ENCODE assay signal across 8 cellular contexts in the genomic region with DNA sequence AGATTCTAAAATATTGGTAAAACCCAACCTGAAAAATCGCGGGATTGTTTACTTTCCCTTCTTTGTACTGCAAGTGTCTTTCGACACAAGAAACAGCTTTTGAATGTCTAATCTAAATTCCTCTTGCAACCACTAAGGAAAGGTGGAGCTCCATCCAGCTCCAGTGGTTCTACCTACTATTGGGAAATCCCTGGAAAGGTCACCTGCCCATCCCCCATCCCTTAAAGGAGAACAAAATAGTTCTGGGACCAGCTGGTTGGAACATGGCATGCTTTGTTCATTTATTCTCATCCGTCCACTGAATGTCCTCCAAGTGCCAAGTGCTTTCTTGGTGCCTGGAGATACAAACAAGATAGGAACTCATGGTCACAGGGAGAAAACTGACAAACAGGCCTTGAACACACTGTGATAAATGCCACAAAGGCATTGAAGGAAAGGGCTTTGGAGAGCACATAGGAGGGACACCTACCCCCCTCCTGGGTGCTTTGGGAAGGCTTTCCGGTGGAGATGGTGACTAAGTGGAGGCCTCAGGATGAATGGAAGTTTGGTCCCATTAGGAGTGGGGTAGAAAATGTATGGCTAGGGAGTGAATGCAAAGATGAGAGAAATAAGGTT. TPM values are rescaled to one million over a fixed set of nuclear protein-coding genes. Genes with fewer than 3 reads are reported as not detected.
DNase-seq lines count a peak whose midpoint lies in the region; ATAC-seq lines count a peak whose summit lies in the region.

No MANE protein-coding gene starts in this region.

- CTCF ChIA-PET in activated CD4-positive, alpha-beta T cell treated with anti-CD3 and anti-CD28 coated beads, Interleukin-2, amount 10 ng/mL, durations not matched to agents 7 days and 5 days (lab: Charles Lee): interaction anchor here (2.2 kb wide), 1 partner anchor 11 kb away, joined by 7 read pairs; no protein-coding TSS in a partner anchor
- CTCF ChIA-PET in activated CD4-positive, alpha-beta memory T cell treated with anti-CD3 and anti-CD28 coated beads, Interleukin-2, amount 10 ng/mL, durations not matched to agents 7 days and 5 days (lab: Charles Lee): interaction anchor here (0.6 to 8.0 kb wide), 4 partner anchors 10 to 380 kb away, joined by 3 to 94 read pairs (median 4); no protein-coding TSS in a partner anchor

- POLR2A ChIA-PET in activated CD4-positive, alpha-beta T cell treated with anti-CD3 and anti-CD28 coated beads, Interleukin-2, amount 10 ng/mL, durations not matched to agents 7 days and 5 days (lab: Charles Lee): no interaction called here
- POLR2A ChIA-PET in activated CD4-positive, alpha-beta memory T cell treated with anti-CD3 and anti-CD28 coated beads, Interleukin-2, amount 10 ng/mL, durations not matched to agents 7 days and 5 days (lab: Charles Lee): interaction anchor here (4.7 to 5.9 kb wide), 2 partner anchors 154 to 159 kb away, joined by 75 to 101 read pairs; no protein-coding TSS in a partner anchor

- peaks cover 26% of the 10 kb centered on the region for H3K4me1 Mint-ChIP-seq in activated CD4-positive, alpha-beta T cell treated with anti-CD3 and anti-CD28 coated beads, Interleukin-2, amount 10 ng/mL, durations not matched to agents 7 days and 5 days
- peaks cover 32% of the 10 kb centered on the region for H3K4me1 Mint-ChIP-seq in activated CD4-positive, alpha-beta memory T cell treated with anti-CD3 and anti-CD28 coated beads, Interleukin-2, amount 10 ng/mL, durations not matched to agents 7 days and 5 days
- H3K4me1 Mint-ChIP-seq in immature natural killer cell: peaks cover 30 to 52% of the 10 kb centered on the region in 2 donors
- H3K4me1 Mint-ChIP-seq in stimulated activated naive CD8-positive, alpha-beta T cell treated with anti-CD3 and anti-CD28 coated beads, Interleukin-15, amount 100 ng/mL, for 72 hours: peaks cover 19% of the 10 kb centered on the region

- no peaks in the 10 kb centered on the region for H3K27me3 Mint-ChIP-seq in activated CD4-positive, alpha-beta T cell treated with anti-CD3 and anti-CD28 coated beads, Interleukin-2, amount 10 ng/mL, durations not matched to agents 7 days and 5 days
- H3K27me3 Mint-ChIP-seq in activated CD4-positive, alpha-beta memory T cell treated with anti-CD3 and anti-CD28 coated beads, Interleukin-2, amount 10 ng/mL, durations not matched to agents 7 days and 5 days: no peaks in the 10 kb centered on the region
- H3K27me3 Mint-ChIP-seq in immature natural killer cell (ENCODE audit: low read depth in 3 of 3): peaks cover 11 to 22% (median 14%) of the 10 kb centered on the region in 3 donors
- H3K27me3 Mint-ChIP-seq in stimulated activated naive CD8-positive, alpha-beta T cell treated with anti-CD3 and anti-CD28 coated beads, Interleukin-15, amount 100 ng/mL, for 72 hours: no peaks in the 10 kb centered on the region

- peak overlapping the region; percentile 93 for H3K4me3 Mint-ChIP-seq in activated CD4-positive, alpha-beta T cell treated with anti-CD3 and anti-CD28 coated beads, Interleukin-2, amount 10 ng/mL, durations not matched to agents 7 days and 5 days
- no peak overlapping the region for H3K4me3 Mint-ChIP-seq in activated CD4-positive, alpha-beta memory T cell treated with anti-CD3 and anti-CD28 coated beads, Interleukin-2, amount 10 ng/mL, durations not matched to agents 7 days and 5 days
- H3K4me3 Mint-ChIP-seq in immature natural killer cell: peak overlapping the region; percentile 9 to 99 (median 98)
- peak overlapping the region; percentile 92 to 96 for H3K4me3 Mint-ChIP-seq in stimulated activated naive CD8-positive, alpha-beta T cell treated with anti-CD3 and anti-CD28 coated beads, Interleukin-15, amount 100 ng/mL, for 72 hours

- peaks cover 25% of the 10 kb centered on the region for H3K36me3 Mint-ChIP-seq in activated CD4-positive, alpha-beta T cell treated with anti-CD3 and anti-CD28 coated beads, Interleukin-2, amount 10 ng/mL, durations not matched to agents 7 days and 5 days (ENCODE audit: low read depth)
- H3K36me3 Mint-ChIP-seq in activated CD4-positive, alpha-beta memory T cell treated with anti-CD3 and anti-CD28 coated beads, Interleukin-2, amount 10 ng/mL, durations not matched to agents 7 days and 5 days (ENCODE audit: low read depth): peaks cover 25% of the 10 kb centered on the region
- peaks cover 0 to 4% (median 0%) of the 10 kb centered on the region in 3 donors for H3K36me3 Mint-ChIP-seq in immature natural killer cell

- ATAC-seq in stimulated activated naive CD8-positive, alpha-beta T cell treated with anti-CD3 and anti-CD28 coated beads, Interleukin-15, amount 100 ng/mL, for 72 hours: no peak
- ATAC-seq in GM21717 (IDR thresholded peaks at IDR 0.05; ENCODE audit: unreplicated experiment) (no peak), HG03196 (IDR thresholded peaks at IDR 0.05; ENCODE audit: unreplicated experiment) (no peak)

- H3K9me3 Mint-ChIP-seq in activated CD4-positive, alpha-beta T cell treated with anti-CD3 and anti-CD28 coated beads, Interleukin-2, amount 10 ng/mL, durations not matched to agents 7 days and 5 days: no peaks in the 10 kb centered on the region
- no peaks in the 10 kb centered on the region for H3K9me3 Mint-ChIP-seq in activated CD4-positive, alpha-beta memory T cell treated with anti-CD3 and anti-CD28 coated beads, Interleukin-2, amount 10 ng/mL, durations not matched to agents 7 days and 5 days
- H3K9me3 Mint-ChIP-seq in immature natural killer cell: no peaks in the 10 kb centered on the region
- no peaks in the 10 kb centered on the region for H3K9me3 Mint-ChIP-seq in stimulated activated naive CD8-positive, alpha-beta T cell treated with anti-CD3 and anti-CD28 coated beads, Interleukin-15, amount 100 ng/mL, for 72 hours

- DNase-seq in activated CD4-positive, alpha-beta T cell treated with anti-CD3 and anti-CD28 coated beads, Interleukin-2, amount 10 ng/mL, durations not matched to agents 7 days and 5 days: no peak
- no peak for DNase-seq in activated CD4-positive, alpha-beta T cell treated with anti-CD3 and anti-CD28 coated beads for 4 hours
- no peak for DNase-seq in activated CD4-positive, alpha-beta memory T cell treated with anti-CD3 and anti-CD28 coated beads, Interleukin-2, amount 10 ng/mL, durations not matched to agents 7 days and 5 days
- no peak for DNase-seq in immature natural killer cell
- no peak for DNase-seq in stimulated activated naive CD8-positive, alpha-beta T cell treated with anti-CD3 and anti-CD28 coated beads, Interleukin-15, amount 100 ng/mL, for 72 hours
- no peak for DNase-seq in activated CD4-positive, alpha-beta T cell treated with anti-CD3 and anti-CD28 coated beads, Interleukin-2, amount 50 U/mL, for 48 hours

- peak overlapping the region; percentile 99 for H3K27ac Mint-ChIP-seq in activated CD4-positive, alpha-beta T cell treated with anti-CD3 and anti-CD28 coated beads, Interleukin-2, amount 10 ng/mL, durations not matched to agents 7 days and 5 days
- H3K27ac Mint-ChIP-seq in activated CD4-positive, alpha-beta memory T cell treated with anti-CD3 and anti-CD28 coated beads, Interleukin-2, amount 10 ng/mL, durations not matched to agents 7 days and 5 days: peak overlapping the region; percentile 90
- peak overlapping the region in 4 of 6 donors; percentile 90 to 97 (median 92) for H3K27ac Mint-ChIP-seq in immature natural killer cell
- H3K27ac Mint-ChIP-seq in stimulated activated naive CD8-positive, alpha-beta T cell treated with anti-CD3 and anti-CD28 coated beads, Interleukin-15, amount 100 ng/mL, for 72 hours: no peak overlapping the region

RNA-seq across cellular contexts. Expression of gene CITED2, which starts 2.3 kb away (rescaled TPM):
- 10 to 100 TPM; 65.0 to 76.7 TPM for total RNA-seq in activated CD4-positive, alpha-beta T cell treated with anti-CD3 and anti-CD28 coated beads, Interleukin-2, amount 10 ng/mL, durations not matched to agents 7 days and 5 days
- 100 to 1,000 TPM; 121 to 127 TPM for total RNA-seq in activated CD4-positive, alpha-beta memory T cell treated with anti-CD3 and anti-CD28 coated beads, Interleukin-2, amount 10 ng/mL, durations not matched to agents 7 days and 5 days
- 10 to 100 TPM; 11.1 to 36.3 (median 18.4) TPM for polyA plus RNA-seq in immature natural killer cell

Comparison
In these comparisons a context has a peak if more than half of its experiments do, and no peak if none do; other contexts are left out.
1. H3K27ac Mint-ChIP-seq: peak in activated CD4-positive, alpha-beta T cell treated with anti-CD3 and anti-CD28 coated beads, Interleukin-2, amount 10 ng/mL, durations not matched to agents 7 days and 5 days (single experiment), activated CD4-positive, alpha-beta memory T cell treated with anti-CD3 and anti-CD28 coated beads, Interleukin-2, amount 10 ng/mL, durations not matched to agents 7 days and 5 days (single experiment) and immature natural killer cell (4 of 6); none in stimulated activated naive CD8-positive, alpha-beta T cell treated with anti-CD3 and anti-CD28 coated beads, Interleukin-15, amount 100 ng/mL, for 72 hours (0 of 2).